8 cellular contexts compared by ENCODE assay signal in the genomic region with DNA sequence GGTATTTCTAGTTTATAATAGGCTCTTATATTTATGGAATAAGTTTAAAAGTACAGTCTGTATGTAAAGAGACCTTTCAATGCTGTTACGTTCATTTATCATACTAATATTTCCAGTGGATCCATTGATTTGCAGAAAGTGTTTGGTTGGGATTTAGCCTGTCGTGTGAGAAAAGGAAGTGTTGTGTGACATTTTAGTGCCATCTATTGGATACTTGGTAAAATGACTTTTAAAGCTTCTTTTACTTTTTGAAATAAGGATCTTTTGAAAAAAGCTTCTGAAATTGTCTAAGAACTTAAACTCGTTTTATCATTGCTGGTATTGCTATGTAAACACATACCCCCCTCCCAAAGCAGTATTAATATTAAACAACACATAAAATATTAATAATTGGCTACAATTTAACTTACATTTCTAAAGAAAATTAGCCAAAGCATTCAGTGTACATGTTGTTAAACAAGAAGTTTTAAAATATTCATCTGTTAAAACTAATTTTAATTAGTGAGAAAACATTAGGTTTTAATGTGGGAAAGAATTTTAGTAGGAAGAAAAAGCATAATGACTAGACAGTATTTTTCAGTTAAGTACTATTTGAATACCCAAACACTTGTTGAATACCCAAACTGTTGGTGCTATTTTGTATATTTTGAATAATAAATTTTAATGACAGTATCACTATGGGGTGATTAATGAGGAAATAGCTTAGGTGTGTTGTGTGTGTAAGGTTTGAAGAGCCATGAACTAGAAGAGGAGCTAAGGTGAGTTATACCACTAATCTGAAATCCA. TPM values are rescaled to one million over a fixed set of nuclear protein-coding genes. Genes with fewer than 3 reads are reported as not detected.
A peak's percentile ranks its signal among the peaks of the same experiment; 100 is the strongest.
DNase-seq lines count a peak whose midpoint lies in the region; ATAC-seq and TF ChIP-seq lines count a peak whose summit lies in the region.

No MANE protein-coding gene starts in this region.

- peaks cover 51% of the 10 kb centered on the region for H3K79me2 ChIP-seq in PC-9 (ENCODE audit: low read depth)

- H3K4me2 ChIP-seq in PC-9, result no peak overlapping the region

- no peak for TF ChIP-seq POLR2A in erythroblast (IDR thresholded peaks at IDR 0.05; ENCODE audit: low read length)

- H2AFZ ChIP-seq in PC-9, result no peak overlapping the region

- H3F3A ChIP-seq in PC-9 (ENCODE audit: insufficient read depth, low read depth), result 0 out of 2 replicates have a peak, but pooled peaks cover 4% of the 10 kb centered on the region

- DNase-seq in ACHN (peak; percentile 32), PC-9 (no peak), erythroblast (lab: John Stamatoyannopoulos, UW) (peak; percentile 35 to 50), osteocyte (ENCODE audit: extremely low spot score, unreplicated experiment) (no peak)
- DNase-seq in activated CD4-positive, alpha-beta T cell treated with anti-CD3 and anti-CD28 coated beads for 36 hours, result no peak

- peaks cover 46% of the 10 kb centered on the region for H4K20me1 ChIP-seq in PC-9 (ENCODE audit: insufficient read depth)

- in situ Hi-C loops in ACHN (cut with HindIII; ENCODE audit: low pct_ligation_motif_present, low pct_unique_long_range_greater_than_20kb, low sequenced_read_pairs), result loop anchor here (25.0 kb wide), 1 partner anchor 119 kb away; no protein-coding TSS in a partner anchor

- no peak overlapping the region for H3K4me3 Mint-ChIP-seq in osteocyte (ENCODE audit: unreplicated experiment)
- no peak overlapping the region for H3K4me3 Mint-ChIP-seq in activated CD4-positive, alpha-beta T cell treated with anti-CD3 and anti-CD28 coated beads for 36 hours

- no TSS peak for BruUV-seq in PC-9 (replicated peaks; lab: Mats Ljungman, UMichigan)

- no peaks in the 10 kb centered on the region for H3K9me3 Mint-ChIP-seq in osteocyte (ENCODE audit: unreplicated experiment)
- H3K9me3 Mint-ChIP-seq in activated CD4-positive, alpha-beta T cell treated with anti-CD3 and anti-CD28 coated beads for 36 hours (ENCODE audit: low read depth), result no peaks in the 10 kb centered on the region

- peak overlapping the region; percentile 29 for H3K27ac Mint-ChIP-seq in osteocyte (ENCODE audit: unreplicated experiment)
- H3K27ac Mint-ChIP-seq in activated CD4-positive, alpha-beta T cell treated with anti-CD3 and anti-CD28 coated beads for 36 hours, result no peak overlapping the region

- POLR2A ChIA-PET in PC-9 (lab: Charles Lee; ENCODE audit: unreplicated experiment), result interaction anchor here (0.7 kb wide), 1 partner anchor 45 kb away, joined by 4 read pairs; no protein-coding TSS in a partner anchor
- POLR2A ChIA-PET in activated CD4-positive, alpha-beta T cell treated with anti-CD3 and anti-CD28 coated beads for 36 hours (lab: Charles Lee), result interaction anchor here (0.5 to 0.6 kb wide), 2 partner anchors 56 to 114 kb away, joined by 4 to 6 read pairs; no protein-coding TSS in a partner anchor

- no peaks in the 10 kb centered on the region for H3K27me3 Mint-ChIP-seq in osteocyte (ENCODE audit: unreplicated experiment)
- H3K27me3 Mint-ChIP-seq in activated CD4-positive, alpha-beta T cell treated with anti-CD3 and anti-CD28 coated beads for 36 hours, result no peaks in the 10 kb centered on the region

- intact Hi-C loops in PC-9 (cut with micrococcal nuclease; ENCODE audit: unreplicated experiment), result loop anchor here (1.0 to 5.0 kb wide), 2 partner anchors 59 to 117 kb away; a partner anchor contains a TSS
- intact Hi-C loops in activated CD4-positive, alpha-beta T cell treated with anti-CD3 and anti-CD28 coated beads for 36 hours (cut with DNase I, micrococcal nuclease), result loop anchor here (1.0 to 10.0 kb wide), 6 partner anchors 30 to 392 kb away; a partner anchor contains a TSS

- 0 out of 2 replicates have a peak, but pooled peaks cover 5% of the 10 kb centered on the region for H3K36me3 ChIP-seq in PC-9 (ENCODE audit: low read depth)

- peak; percentile 39 for TF ChIP-seq CTCF in GM12873 (IDR thresholded peaks at IDR 0.05; ENCODE audit: insufficient read depth, low read depth, low read length, missing control alignments)
- peak; percentile 61 for TF ChIP-seq CTCF in PC-9 (conservative IDR thresholded peaks at IDR 0.05)
- TF ChIP-seq CTCF in osteocyte (IDR thresholded peaks at IDR 0.05), result peak; percentile 64

- H3K4me1 Mint-ChIP-seq in osteocyte (ENCODE audit: unreplicated experiment), result peaks cover 39% of the 10 kb centered on the region
- H3K4me1 Mint-ChIP-seq in activated CD4-positive, alpha-beta T cell treated with anti-CD3 and anti-CD28 coated beads for 36 hours, result peaks cover 28% of the 10 kb centered on the region

- H3K27ac ChIP-seq in PC-9, result no peak overlapping the region

- no peaks in the 10 kb centered on the region for H3K4me1 ChIP-seq in PC-9 (replicated peaks; ENCODE audit: insufficient read depth)

- H3K4me3 ChIP-seq in PC-9, result no peak overlapping the region

- H3K27me3 ChIP-seq in PC-9 (ENCODE audit: insufficient read depth, low read depth), result no peaks in the 10 kb centered on the region

- no peaks in the 10 kb centered on the region for H3K9me2 ChIP-seq in PC-9 (ENCODE audit: insufficient read depth)

- ATAC-seq in HG02678 (IDR thresholded peaks at IDR 0.05; ENCODE audit: unreplicated experiment), result no peak
- no peak for ATAC-seq in HG03439 (IDR thresholded peaks at IDR 0.05; ENCODE audit: unreplicated experiment)
- no peak for ATAC-seq in activated CD4-positive, alpha-beta T cell treated with anti-CD3 and anti-CD28 coated beads for 36 hours

- CTCF ChIA-PET in PC-9 (lab: Charles Lee), result interaction anchor here (0.6 to 2.1 kb wide), 4 partner anchors 36 to 205 kb away, joined by 3 to 9 read pairs (median 4); no protein-coding TSS in a partner anchor
- CTCF ChIA-PET in activated CD4-positive, alpha-beta T cell treated with anti-CD3 and anti-CD28 coated beads for 36 hours (lab: Charles Lee), result interaction anchor here (0.6 to 8.4 kb wide), 37 partner anchors 9 to 1374 kb away, joined by 3 to 163 read pairs (median 5); a partner anchor contains a TSS

- H3K9me3 ChIP-seq in PC-9 (ENCODE audit: insufficient read depth, low read depth), result no peaks in the 10 kb centered on the region

- peaks cover 10% of the 10 kb centered on the region for H3K36me3 Mint-ChIP-seq in osteocyte (ENCODE audit: unreplicated experiment)
- peaks cover 11% of the 10 kb centered on the region for H3K36me3 Mint-ChIP-seq in activated CD4-positive, alpha-beta T cell treated with anti-CD3 and anti-CD28 coated beads for 36 hours (ENCODE audit: low read depth)

RNA-seq across cellular contexts. Expression of a gene that starts 4.9 kb away (rescaled TPM):
- 5.5 and 5.6 TPM in 2 replicates for total RNA-seq in PC-9 (2021)
- total RNA-seq in osteocyte, result 4.6 and 5.1 TPM in 2 replicates
- 1 to 10 TPM; 4.7 to 5.2 TPM for total RNA-seq in activated CD4-positive, alpha-beta T cell treated with anti-CD3 and anti-CD28 coated beads for 36 hours

RNA-seq across cellular contexts. Expression of a gene that starts 59.9 kb away (rescaled TPM):
- total RNA-seq in PC-9 (2021) (63.2 and 97.4 TPM in 2 replicates), osteocyte (61.6 and 62.8 TPM in 2 replicates)
- total RNA-seq in activated CD4-positive, alpha-beta T cell treated with anti-CD3 and anti-CD28 coated beads for 36 hours, result 10 to 100 TPM; 75.1 to 91.5 TPM

Comparison
In these comparisons a context has a peak if more than half of its experiments do, and no peak if none do; other contexts are left out.
1. DNase-seq: peak in ACHN (single experiment) and erythroblast (2 of 2); none in PC-9 (0 of 2), osteocyte (single experiment) and activated CD4-positive, alpha-beta T cell treated with anti-CD3 and anti-CD28 coated beads for 36 hours (single experiment).
2. Peak in every context shown above with its lines, with median percentiles within 50 percentile points of each other: CTCF ChIP-seq.